In genomic region chr6:112216699-112217551, GRCh38 we compare ENCODE assay signal across 10 cellular contexts. TPM values are rescaled to one million over a fixed set of nuclear protein-coding genes. Genes with fewer than 3 reads are reported as not detected.
DNase-seq lines count a peak whose midpoint lies in the region; ATAC-seq and TF ChIP-seq lines count a peak whose summit lies in the region.
"Had no signal": no experiment of that assay in that cellular context is flagged by ENCODE, and none has a peak within 500 bp of the region (broad histone marks: within the 10 kb centered on the region; RNA-seq: fewer than 3 reads in every experiment).

No MANE protein-coding gene starts in this region.

- H3K9me3 ChIP-seq in IMR-90 (ENCODE audit: control insufficient read depth, insufficient read depth, low read length) (no peaks in the 10 kb centered on the region), breast epithelium (no peaks in the 10 kb centered on the region)
- H3K9me3 ChIP-seq: Caco-2 had no signal

- in situ Hi-C loops in IMR-90 (cut with MboI; ENCODE audit: low sequenced_read_pairs), result no loop called here

- no peaks in the 10 kb centered on the region for H3K9me3 Mint-ChIP-seq in T-cell

- no TSS peak for BruUV-seq in IMR-90 (replicated peaks; lab: Mats Ljungman, UMichigan)

- H3K9ac ChIP-seq in IMR-90 (ENCODE audit: low read depth, low read length), result peak overlapping the region; percentile 20; the same call in 1 of the 2 replicates
- H3K9ac ChIP-seq in mesendoderm (ENCODE audit: low read length), result no peak overlapping the region

- intact Hi-C loops in IMR-90 (cut with micrococcal nuclease) (loop anchor here (5.0 kb wide), 1 partner anchor 35 kb away; the partner anchor contains the start of gene LAMA4), breast epithelium (cut with DNase I; ENCODE audit: low total_unique reads) (no loop called here)

- H2AK9ac ChIP-seq in IMR-90 (replicated peaks; ENCODE audit: low read depth, low read length, poor library complexity), result no peak overlapping the region

- CTCF ChIA-PET in IMR-90 (lab: Yijun Ruan, JAX) (no interaction called here), T-cell (lab: Charles Lee) (no interaction called here)

- H3K4ac ChIP-seq in IMR-90 (ENCODE audit: low read depth, low read length), result peak overlapping the region; percentile 84
- H3K4ac ChIP-seq in mesendoderm (ENCODE audit: low read depth, low read length), result no peak overlapping the region

- H4K20me1 ChIP-seq in IMR-90 (ENCODE audit: insufficient read depth, low read length), result no peaks in the 10 kb centered on the region

- no peak overlapping the region for H3K27ac Mint-ChIP-seq in T-cell

- WGBS in IMR-90 (ENCODE audit: extremely low coverage in 2 of 2, insufficient read length in 1 of 2), 2 experiments, result 83% methylated on average over 1 of the region's 6 CpGs; no CpG with 5 or more reads in 1 of the 2 experiments
- no CpG with 5 or more reads among the region's 6 CpGs for WGBS in mesendoderm (ENCODE audit: extremely low coverage, insufficient coverage, low lambda C conversion rate)

- H3K4me2 ChIP-seq in IMR-90 (ENCODE audit: low read depth, low read length) (peak overlapping the region; percentile 84), mesendoderm (ENCODE audit: low read length) (no peak overlapping the region)

- H3K4me3 ChIP-seq in AG09309 (ENCODE audit: control insufficient read depth, low read depth, low read length) (no peak overlapping the region), IMR-90 (ENCODE audit: insufficient read depth, low read depth, low read length) (no peak overlapping the region), breast epithelium (no peak overlapping the region), mesendoderm (ENCODE audit: low read length) (no peak overlapping the region)

- TF ChIP-seq POLR2A in IMR-90 (IDR thresholded peaks at IDR 0.05; ENCODE audit: low read depth, low read length), result no peak
- no peak for TF ChIP-seq POLR2A in breast epithelium (IDR thresholded peaks at IDR 0.05)

- H3K36me3 ChIP-seq in IMR-90 (ENCODE audit: control insufficient read depth, insufficient read depth, low read length), result peaks cover 10% of the 10 kb centered on the region
- H3K36me3 ChIP-seq in breast epithelium, result no peaks in the 10 kb centered on the region
- H3K36me3 ChIP-seq in mesendoderm (ENCODE audit: control insufficient read depth, insufficient read depth, low read length), result no peaks in the 10 kb centered on the region

- H3K18ac ChIP-seq in IMR-90 (ENCODE audit: low read depth, low read length), result peak overlapping the region; percentile 97
- H3K18ac ChIP-seq in mesendoderm (ENCODE audit: low read length), result no peak overlapping the region

- no peaks in the 10 kb centered on the region for H3K79me2 ChIP-seq in mesendoderm (ENCODE audit: control insufficient read depth, insufficient read depth, low read length)

- peak overlapping the region; percentile 94 for H2AK5ac ChIP-seq in IMR-90 (ENCODE audit: low read depth, low read length)
- no peak overlapping the region for H2AK5ac ChIP-seq in mesendoderm (ENCODE audit: low read length)

- TF ChIP-seq RAD21 in IMR-90 (IDR thresholded peaks at IDR 0.05; ENCODE audit: low read length), result no peak

- POLR2A ChIA-PET in IMR-90 (lab: Charles Lee; ENCODE audit: unreplicated experiment) (interaction anchor here (0.6 kb wide), 1 partner anchor 472 kb away, joined by 3 read pairs; no protein-coding TSS in a partner anchor), T-cell (lab: Charles Lee) (no interaction called here)

- peak overlapping the region; percentile 76 for H4K91ac ChIP-seq in IMR-90 (ENCODE audit: insufficient read depth, low read depth, low read length)

- H3K9me1 ChIP-seq in IMR-90 (ENCODE audit: insufficient read depth, low read length), result peaks cover 3% of the 10 kb centered on the region

- H3K4me1 ChIP-seq in IMR-90 (ENCODE audit: control insufficient read depth, insufficient read depth, low read length) (peaks cover 23% of the 10 kb centered on the region), breast epithelium (no peaks in the 10 kb centered on the region), mesendoderm (ENCODE audit: control insufficient read depth, low read depth, low read length) (peaks cover 2% of the 10 kb centered on the region)

- H3K27ac ChIP-seq in IMR-90 (ENCODE audit: insufficient read depth, low read length), result peak overlapping the region; percentile 85
- H3K27ac ChIP-seq in breast epithelium, result peak overlapping the region; percentile 34 to 49
- H3K27ac ChIP-seq in mesendoderm (ENCODE audit: low read depth, low read length), result no peak overlapping the region

- peak overlapping the region; percentile 54; the same call in 1 of the 2 replicates for H3K56ac ChIP-seq in IMR-90 (ENCODE audit: extremely low read depth, insufficient read depth, low read length)
- H3K56ac ChIP-seq in mesendoderm (ENCODE audit: low read length), result no peak overlapping the region

- H2BK5ac ChIP-seq in IMR-90 (ENCODE audit: low read depth, low read length, poor library complexity, severe bottlenecking) (peak overlapping the region; percentile 92), mesendoderm (ENCODE audit: low read length) (no peak overlapping the region)

- ATAC-seq in IMR-90 (ENCODE audit: low read depth) (peak; percentile 85), T-cell (replicated peaks in 1 of 4) (no peak), HG02642 (IDR thresholded peaks at IDR 0.05; ENCODE audit: poor library complexity, unreplicated experiment) (no peak), HG02970 (IDR thresholded peaks at IDR 0.05; ENCODE audit: low FRiP score, unreplicated experiment) (no peak)

- dilution Hi-C loops in IMR-90 (cut with HindIII; ENCODE audit: low sequenced_read_pairs, unreplicated experiment), result no loop called here

- no peak overlapping the region for H3K4me3 Mint-ChIP-seq in T-cell

- DNase-seq in AG09309 (ENCODE audit: low read depth) (peak; percentile 61), IMR-90 (peak; percentile 95), breast epithelium (ENCODE audit: low spot score in 2 of 2) (no peak), mesendoderm (peak; percentile 48), T-cell (no peak), medulla oblongata (ENCODE audit: extremely low spot score) (no peak)
- DNase-seq: activated T-cell treated with anti-CD3 and anti-CD28 coated beads for 4 hours, Caco-2 had no signal

- H3K27me3 Mint-ChIP-seq in T-cell, result peaks cover 5 to 12% of the 10 kb centered on the region in 2 donors

- H3K23ac ChIP-seq in IMR-90 (ENCODE audit: low read depth, low read length) (peak overlapping the region; percentile 78), mesendoderm (ENCODE audit: low read length) (no peak overlapping the region)

- peak overlapping the region; percentile 96 for H2BK20ac ChIP-seq in IMR-90 (ENCODE audit: low read depth, low read length)

- H3K79me1 ChIP-seq in IMR-90 (ENCODE audit: low read depth in 1 of 2, low read length in 2 of 2), result no peaks in the 10 kb centered on the region; a peak in 1 of 4 replicates
- H3K79me1 ChIP-seq in mesendoderm (ENCODE audit: low read length), result no peaks in the 10 kb centered on the region

- peak overlapping the region; percentile 89 for H2BK15ac ChIP-seq in IMR-90 (ENCODE audit: low read depth, low read length)
- H2BK15ac ChIP-seq in mesendoderm (replicated peaks; ENCODE audit: low read depth), result no peak overlapping the region

- H4K5ac ChIP-seq in IMR-90 (ENCODE audit: low read depth, low read length) (peak overlapping the region; percentile 77), mesendoderm (ENCODE audit: low read length) (no peak overlapping the region)

- no peak overlapping the region for H2AFZ ChIP-seq in IMR-90 (replicated peaks; ENCODE audit: low read length, poor library complexity)

- peak overlapping the region; percentile 37 to 75; a peak in 3 of 4 replicates for H4K8ac ChIP-seq in IMR-90 (ENCODE audit: low read depth in 2 of 2, low read length in 2 of 2)
- no peak overlapping the region for H4K8ac ChIP-seq in mesendoderm (ENCODE audit: low read depth, low read length)

- no peak for TF ChIP-seq CTCF in AG09309 (IDR thresholded peaks at IDR 0.05; ENCODE audit: control insufficient read depth, insufficient read depth, low read depth, low read length, missing control alignments)
- no peak for TF ChIP-seq CTCF in IMR-90 (conservative IDR thresholded peaks at IDR 0.05; ENCODE audit: low read depth, low read length)
- TF ChIP-seq CTCF in breast epithelium (IDR thresholded peaks at IDR 0.05), result no peak

- H3K36me3 Mint-ChIP-seq in T-cell, result no peaks in the 10 kb centered on the region

- H3K14ac ChIP-seq in IMR-90 (replicated peaks; ENCODE audit: low read depth, low read length), result peak overlapping the region; percentile 76

- no peaks in the 10 kb centered on the region for H3K27me3 ChIP-seq in IMR-90 (ENCODE audit: control insufficient read depth, insufficient read depth, low read length)
- no peaks in the 10 kb centered on the region for H3K27me3 ChIP-seq in breast epithelium
- no peaks in the 10 kb centered on the region for H3K27me3 ChIP-seq in mesendoderm (ENCODE audit: insufficient read depth, low read length, poor library complexity)

- H3K4me1 Mint-ChIP-seq in T-cell, result peaks cover 0 to 2% (median 0%) of the 10 kb centered on the region in 3 donors

- H2BK120ac ChIP-seq in IMR-90 (ENCODE audit: low read depth, low read length), result peak overlapping the region; percentile 84
- H2BK120ac ChIP-seq in mesendoderm (ENCODE audit: low read depth, low read length), result peak overlapping the region; percentile 3

TF ChIP-seq in IMR-90, 13 proteins besides CTCF, POLR2A, EP300 and RAD21 (continues in another document):
- TF ChIP-seq USF2 (IDR thresholded peaks at IDR 0.05; ENCODE audit: low read depth, low read length) (no peak), FOS (IDR thresholded peaks at IDR 0.05; ENCODE audit: low read depth, low read length) (peak; percentile 66), CEBPB (IDR thresholded peaks at IDR 0.05; ENCODE audit: low read depth, low read length) (peak; percentile 99)

RNA-seq across cellular contexts. Expression of gene LAMA4, which starts 37.4 kb away (rescaled TPM):
- total RNA-seq in IMR-90 (2012; rRNA removed) (29.7 and 35.8 TPM in 2 replicates), breast epithelium (100 to 1,000 TPM in 2 of 3 donors, 10 to 100 TPM in 1; 54.0 to 142 (median 129) TPM), T-cell (under 1 TPM in 3 of 5 donors, not detected in 2; 0.25 to 0.85 (median 0.56) TPM)
- 28.9 and 33.9 TPM in 2 replicates for polyA plus RNA-seq in IMR-90 (2012; rRNA removed)
- polyA plus RNA-seq in IMR-90 (2012; cell fraction: cytosol; rRNA removed), result 51.0 and 61.1 TPM in 2 replicates
- polyA plus RNA-seq in IMR-90 (2012; cell fraction: nucleus; rRNA removed; ENCODE audit: low replicate concordance), result 36.2 and 63.2 TPM in 2 replicates
- 3.3 TPM for polyA plus RNA-seq in mesendoderm (2013, experiment 1 of 2)
- polyA plus RNA-seq in mesendoderm (2013, experiment 2 of 2), result 1.6 TPM
- total RNA-seq: Caco-2 had no signal

Comparison
In these comparisons a context has a peak if more than half of its experiments do, and no peak if none do; other contexts are left out.
1. DNase-seq: peak in AG09309 (single experiment), IMR-90 (single experiment) and mesendoderm (single experiment); none in breast epithelium (0 of 2), T-cell (0 of 34) and medulla oblongata (single experiment).
2. RNA of gene LAMA4, which starts 37.4 kb away (total RNA-seq): 54.0 to 142 TPM in breast epithelium and 29.7 to 35.8 TPM in IMR-90; 0.25 to 0.85 TPM in T-cell; every median in the first group is over 10 times any median in the second.